In genomic region chr6:100453701-100454521, GRCh38 we compare ENCODE assay signal across 1 cellular context.
TF ChIP-seq lines count a peak whose summit lies in the region.

No MANE protein-coding gene starts in this region.

TF ChIP-seq in H1, 55 proteins besides CTCF, POLR2A, EP300 and RAD21:
- no peak for TF ChIP-seq SIN3A (conservative IDR thresholded peaks at IDR 0.05 in 1 of 2, IDR thresholded peaks at IDR 0.05 in 1 of 2; ENCODE audit: low read depth in 1 of 2, low read length in 2 of 2)
- TF ChIP-seq CHD7 (IDR thresholded peaks at IDR 0.05; ENCODE audit: insufficient replicate concordance, low read length), result no peak
- TF ChIP-seq RNF2 (IDR thresholded peaks at IDR 0.05; ENCODE audit: borderline replicate concordance, low read depth, low read length, missing control alignments, poor library complexity, severe bottlenecking), result peak; percentile 92
- TF ChIP-seq CBX5 (IDR thresholded peaks at IDR 0.05; ENCODE audit: low read depth, low read length), result no peak
- TF ChIP-seq BRCA1 (IDR thresholded peaks at IDR 0.05; ENCODE audit: low read depth, low read length), result no peak
- peak; percentile 26; the same call in 1 of the 2 replicates for TF ChIP-seq SP1 (IDR thresholded peaks at IDR 0.05; ENCODE audit: low read depth, low read length)
- TF ChIP-seq BACH1 (IDR thresholded peaks at IDR 0.05; ENCODE audit: low read length), result no peak
- TF ChIP-seq TEAD4 (IDR thresholded peaks at IDR 0.05; ENCODE audit: low read depth, low read length), result no peak
- TF ChIP-seq, protein P1, sequence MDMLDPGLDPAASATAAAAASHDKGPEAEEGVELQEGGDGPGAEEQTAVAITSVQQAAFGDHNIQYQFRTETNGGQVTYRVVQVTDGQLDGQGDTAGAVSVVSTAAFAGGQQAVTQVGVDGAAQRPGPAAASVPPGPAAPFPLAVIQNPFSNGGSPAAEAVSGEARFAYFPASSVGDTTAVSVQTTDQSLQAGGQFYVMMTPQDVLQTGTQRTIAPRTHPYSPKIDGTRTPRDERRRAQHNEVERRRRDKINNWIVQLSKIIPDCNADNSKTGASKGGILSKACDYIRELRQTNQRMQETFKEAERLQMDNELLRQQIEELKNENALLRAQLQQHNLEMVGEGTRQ (IDR thresholded peaks at IDR 0.05; ENCODE audit: low read length), result no peak
- TF ChIP-seq SUZ12 (IDR thresholded peaks at IDR 0.05; ENCODE audit: low read length), result peak; percentile 44
- TF ChIP-seq EZH2 (IDR thresholded peaks at IDR 0.05; ENCODE audit: low read depth, low read length, severe bottlenecking), result peak; percentile 65
- TF ChIP-seq KDM1A (IDR thresholded peaks at IDR 0.05; ENCODE audit: borderline replicate concordance, low read length), result no peak
- no peak for TF ChIP-seq KDM4A (IDR thresholded peaks at IDR 0.05; ENCODE audit: low read depth, low read length, severe bottlenecking)
- no peak for TF ChIP-seq ASH2L (IDR thresholded peaks at IDR 0.05; ENCODE audit: low read length)
- TF ChIP-seq, protein P2, sequence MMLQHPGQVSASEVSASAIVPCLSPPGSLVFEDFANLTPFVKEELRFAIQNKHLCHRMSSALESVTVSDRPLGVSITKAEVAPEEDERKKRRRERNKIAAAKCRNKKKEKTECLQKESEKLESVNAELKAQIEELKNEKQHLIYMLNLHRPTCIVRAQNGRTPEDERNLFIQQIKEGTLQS (IDR thresholded peaks at IDR 0.05; ENCODE audit: insufficient read depth, low read depth, low read length), result no peak
- TF ChIP-seq TCF12 (IDR thresholded peaks at IDR 0.05; ENCODE audit: low read depth, low read length), result 0 out of 2 replicates have a peak, but pooled peaks have one; percentile 37
- no peak for TF ChIP-seq EGR1 (IDR thresholded peaks at IDR 0.05; ENCODE audit: borderline replicate concordance, low read depth, low read length)
- TF ChIP-seq SP2 (IDR thresholded peaks at IDR 0.05; ENCODE audit: low read length), result no peak
- TF ChIP-seq, protein P3, sequence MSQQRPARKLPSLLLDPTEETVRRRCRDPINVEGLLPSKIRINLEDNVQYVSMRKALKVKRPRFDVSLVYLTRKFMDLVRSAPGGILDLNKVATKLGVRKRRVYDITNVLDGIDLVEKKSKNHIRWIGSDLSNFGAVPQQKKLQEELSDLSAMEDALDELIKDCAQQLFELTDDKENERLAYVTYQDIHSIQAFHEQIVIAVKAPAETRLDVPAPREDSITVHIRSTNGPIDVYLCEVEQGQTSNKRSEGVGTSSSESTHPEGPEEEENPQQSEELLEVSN (IDR thresholded peaks at IDR 0.05), result no peak
